In genomic region chr3:135008326-135008725, GRCh38 we compare ENCODE assay signal across 35 cellular contexts.
"Had no signal": no experiment of that assay in that cellular context is flagged by ENCODE, and none has a peak within 500 bp of the region (broad histone marks: within the 10 kb centered on the region; RNA-seq: fewer than 3 reads in every experiment).

No MANE protein-coding gene starts in this region.

- H3K27ac ChIP-seq: KMS-11 had no signal

- H3K9ac ChIP-seq: KMS-11 had no signal

- H3K36me3 ChIP-seq: MG63 had no signal

- H3K4me2 ChIP-seq: KMS-11 had no signal

- DNase-seq: Karpas-422, Kasumi-1, KG1, MG63, MM.1S, MV-4-11, NCI-H1048, NCI-H1092, NCI-H1092 treated with DMSO at 0.1 percent for 48 hours, NCI-H1105, NCI-H1417, NCI-H1417 treated with DMSO at 0.1 percent for 48 hours, NCI-H1436, NCI-H1436 treated with DMSO at 0.1 percent for 48 hours, NCI-H146, NCI-H1694, NCI-H1694 treated with DMSO at 0.1 percent for 48 hours, NCI-H187, NCI-H187 treated with DMSO at 0.1 percent for 48 hours, NCI-H1930, NCI-H2029, NCI-H2029 treated with DMSO at 0.1 percent for 48 hours, NCI-H2081, NCI-H2081 treated with DMSO at 0.1 percent for 48 hours, NCI-H2107, NCI-H2171, NCI-H2171 treated with DMSO at 0.1 percent for 48 hours, NCI-H2227 treated with DMSO at 0.1 percent for 48 hours, NCI-H226, NCI-H345, NCI-H446, NCI-H446 treated with DMSO at 0.1 percent for 48 hours, NCI-H510A, NCI-H510A treated with DMSO at 0.1 percent for 48 hours had no signal

- H3K9me3 ChIP-seq: MG63 had no signal

- H3K4me3 ChIP-seq: MG63 had no signal

- H3K27me3 ChIP-seq: MG63 had no signal
